In genomic region chr11:102111787-102112653, GRCh38 we compare ENCODE assay signal across 8 cellular contexts. TPM values are rescaled to one million over a fixed set of nuclear protein-coding genes. Genes with fewer than 3 reads are reported as not detected.
DNase-seq lines count a peak whose midpoint lies in the region; ATAC-seq, FAIRE-seq and TF ChIP-seq lines count a peak whose summit lies in the region.

No MANE protein-coding gene starts in this region.

- 0 out of 2 replicates have a peak, but pooled peaks cover 1% of the 10 kb centered on the region for H4K20me1 ChIP-seq in HepG2 (ENCODE audit: insufficient read depth, low read length)

- no peaks in the 10 kb centered on the region for H3K9me3 ChIP-seq in HepG2 (ENCODE audit: low read length)
- no peaks in the 10 kb centered on the region for H3K9me3 ChIP-seq in subcutaneous abdominal adipose tissue (ENCODE audit: control insufficient read depth in 5 of 5, low read length in 5 of 5)

- ATAC-seq in HepG2, result peak; percentile 66

- H3K9ac ChIP-seq in HepG2 (ENCODE audit: insufficient read depth, low read depth, low read length) (peak overlapping the region; percentile 93), subcutaneous abdominal adipose tissue (ENCODE audit: low read length in 5 of 5) (peak overlapping the region; percentile 80 to 98 (median 95))

- TF ChIP-seq POLR2A in HepG2 (IDR thresholded peaks at IDR 0.05; ENCODE audit: insufficient read depth in 1 of 2, low read depth in 2 of 2, low read length in 2 of 2), result peak; percentile 28 to 61; a peak in 2 of 4 replicates

- 1% methylated on average over 23 of the region's 23 CpGs for WGBS in HepG2 (ENCODE audit: low lambda C conversion rate)

- peaks cover 51% of the 10 kb centered on the region for H3K4me1 ChIP-seq in HepG2 (ENCODE audit: insufficient read depth, low read length)
- H3K4me1 ChIP-seq in subcutaneous abdominal adipose tissue (ENCODE audit: control insufficient read depth in 5 of 5, insufficient read depth in 5 of 5, low read length in 5 of 5), result peaks cover 0 to 49% (median 23%) of the 10 kb centered on the region in 5 donors

- H3K4me3 ChIP-seq in GM08714 (ENCODE audit: low read length) (peak overlapping the region; percentile 2; the same call in 1 of the 2 replicates), coronary artery (peak overlapping the region; percentile 98), HepG2 (replicated peaks in 1 of 3; ENCODE audit: insufficient read depth in 1 of 3, low read depth in 2 of 3, low read length in 3 of 3) (peak overlapping the region; percentile 88 to 97 (median 93)), subcutaneous abdominal adipose tissue (ENCODE audit: low read depth in 1 of 5, low read length in 5 of 5) (peak overlapping the region; percentile 71 to 94 (median 88))

- CTCF ChIA-PET in HepG2 (lab: Yijun Ruan, JAX; ENCODE audit: low intra/inter-chr PET ratio, low total read pairs), result no interaction called here

- H3K27me3 ChIP-seq in HepG2 (ENCODE audit: control insufficient read depth in 1 of 2, insufficient read depth in 2 of 2, low read length in 2 of 2), result no peaks in the 10 kb centered on the region; a peak in 1 of 5 replicates
- H3K27me3 ChIP-seq in subcutaneous abdominal adipose tissue (ENCODE audit: control insufficient read depth in 5 of 5, insufficient read depth in 4 of 5, low read length in 5 of 5), result no peaks in the 10 kb centered on the region

- TSS peak; percentile 49 for BruUV-seq in HepG2 (replicated peaks; lab: Mats Ljungman, UMichigan)

- peak; percentile 43 for FAIRE-seq in HepG2 (lab: Jason Lieb, UNC)

- TF ChIP-seq EP300 in HepG2 (IDR thresholded peaks at IDR 0.05; ENCODE audit: low read depth in 2 of 2, low read length in 2 of 2) (peak in 1 of 2 experiments; percentile 65; a peak in 3 of 4 replicates), HepG2 (CRISPR knock-in tag; IDR thresholded peaks at IDR 0.05; ENCODE audit: borderline replicate concordance) (0 out of 2 replicates have a peak, but pooled peaks have one; percentile 70)

- H3K27ac ChIP-seq in coronary artery (peak overlapping the region; percentile 99 to 100), HepG2 (ENCODE audit: extremely low read length, insufficient read depth, low read length) (peak overlapping the region; percentile 98), subcutaneous abdominal adipose tissue (ENCODE audit: low read depth, low read length) (peak overlapping the region; percentile 98)

- no peak for TF ChIP-seq RAD21 in HepG2 (CRISPR knock-in tag; IDR thresholded peaks at IDR 0.05)

- POLR2A ChIA-PET in HepG2 (lab: Yijun Ruan, JAX), result no interaction called here

- H3K36me3 ChIP-seq in HepG2 (replicated peaks in 1 of 2; ENCODE audit: control insufficient read depth in 1 of 2, insufficient read depth in 2 of 2, low read length in 2 of 2) (no peaks in the 10 kb centered on the region), subcutaneous abdominal adipose tissue (ENCODE audit: control insufficient read depth in 5 of 5, insufficient read depth in 5 of 5, low read length in 5 of 5) (peaks cover 0 to 13% (median 0%) of the 10 kb centered on the region in 5 donors)

- H3K79me2 ChIP-seq in HepG2 (ENCODE audit: insufficient read depth, low read length), result peaks cover 67% of the 10 kb centered on the region

- TF ChIP-seq CTCF in coronary artery (IDR thresholded peaks at IDR 0.05) (no peak), HepG2 (CRISPR knock-in tag; IDR thresholded peaks at IDR 0.05) (no peak)

- H2AFZ ChIP-seq in HepG2 (ENCODE audit: low read length), result no peak overlapping the region

- H3K4me2 ChIP-seq in HepG2 (ENCODE audit: low read depth, low read length), result peak overlapping the region; percentile 91

- in situ Hi-C loops in SK-MEL-5 (cut with HindIII; ENCODE audit: low pct_unique_long_range_greater_than_20kb, low sequenced_read_pairs) (no loop called here), HepG2 (cut with HindIII; ENCODE audit: extremely low pct_ligation_motif_present, low pct_unique_long_range_greater_than_20kb) (no loop called here)

- intact Hi-C loops in HepG2 (cut with micrococcal nuclease; ENCODE audit: unreplicated experiment), result loop anchor here (1.0 to 10.0 kb wide), 8 partner anchors 26 to 493 kb away; partner anchors contain the start of genes ANGPTL5 and CEP126

- DNase-seq in SK-MEL-5 (ENCODE audit: low read depth, low spot score) (peak; percentile 61), coronary artery (ENCODE audit: low spot score) (peak; percentile 76), HepG2 (ENCODE audit: low spot score) (peak; percentile 97), NCI-H187 (lab: John Stamatoyannopoulos, UW) (no peak), germinal center (ENCODE audit: low spot score) (no peak), activated gamma-delta T cell (lab: John Stamatoyannopoulos, UW) (no peak)

TF ChIP-seq in HepG2, 621 proteins besides CTCF, POLR2A, EP300 and RAD21 (continues in another document):
- TF ChIP-seq SMYD3 (CRISPR knock-in tag; IDR thresholded peaks at IDR 0.05) (no peak), XRCC5 (optimal IDR thresholded peaks at IDR 0.05; ENCODE audit: low read length) (peak; percentile 94), ZBTB43 (CRISPR knock-in tag; conservative IDR thresholded peaks at IDR 0.05) (peak; percentile 79), BRF2 (CRISPR knock-in tag; IDR thresholded peaks at IDR 0.05) (peak; percentile 31; the same call in 1 of the 2 replicates), RBM22 (optimal IDR thresholded peaks at IDR 0.05; ENCODE audit: low read length) (peak; percentile 73), ZMYM3 (CRISPR knock-in tag; IDR thresholded peaks at IDR 0.05) (peak; percentile 62), ZNF615 (CRISPR knock-in tag; IDR thresholded peaks at IDR 0.05; ENCODE audit: borderline replicate concordance) (no peak; the same call in 1 of the 2 replicates), ATF3 (CRISPR knock-in tag; IDR thresholded peaks at IDR 0.05) (0 out of 2 replicates have a peak, but pooled peaks have one; percentile 30)

RNA-seq across cellular contexts. Expression of gene YAP1, which starts 1.8 kb away (rescaled TPM):
- total RNA-seq in SK-MEL-5 (2014; rRNA removed; shearing (Covaris generic)), result 28.4 and 29.9 TPM in 2 replicates
- 52.6 and 64.0 TPM in 2 replicates for polyA plus RNA-seq in SK-MEL-5 (2015; cell fraction: cytosol; rRNA removed)
- 22.9 and 25.7 TPM in 2 replicates for polyA plus RNA-seq in SK-MEL-5 (2015; cell fraction: nucleus; rRNA removed)
- 91.0 and 108 TPM in 2 replicates for total RNA-seq in HepG2 (2016; rRNA removed; fragmentation: Illumina TruSeq; extraction: Trizol)
- 18.3 and 18.7 TPM in 2 replicates for total RNA-seq in HepG2 (2016; cell fraction: cytosol; rRNA removed; fragmentation: Illumina TruSeq; extraction: Trizol; ENCODE audit: low read depth)
- 92.8 and 93.3 TPM in 2 replicates for total RNA-seq in HepG2 (2016; cell fraction: insoluble cytoplasmic fraction; rRNA removed; fragmentation: Illumina TruSeq; extraction: Trizol)
- total RNA-seq in HepG2 (2016; cell fraction: membrane; rRNA removed; fragmentation: Illumina TruSeq; extraction: Trizol), result 49.6 and 53.1 TPM in 2 replicates
- total RNA-seq in HepG2 (2016; cell fraction: nucleus; rRNA removed; fragmentation: Illumina TruSeq; extraction: Trizol), result 71.2 and 71.8 TPM in 2 replicates
- 54.6 and 59.5 TPM in 2 replicates for polyA plus RNA-seq in HepG2 (2011; rRNA removed)
- 43.4 and 52.7 TPM in 2 replicates for polyA plus RNA-seq in HepG2 (2011; cell fraction: cytosol; rRNA removed)
- polyA plus RNA-seq in HepG2 (2011; cell fraction: nucleus; rRNA removed), result 55.8 and 69.5 TPM in 2 replicates
- 49.5 and 56.9 TPM in 2 replicates for polyA plus RNA-seq in HepG2 (2012)
- polyA plus RNA-seq in HepG2 (2016; cell fraction: cytosol; fragmentation: Illumina TruSeq; extraction: Trizol; ENCODE audit: low read depth), result 10.2 and 10.9 TPM in 2 replicates
- 81.7 and 83.7 TPM in 2 replicates for polyA plus RNA-seq in HepG2 (2016; cell fraction: insoluble cytoplasmic fraction; fragmentation: Illumina TruSeq; extraction: Trizol; ENCODE audit: low read depth)
- polyA plus RNA-seq in HepG2 (2016; cell fraction: membrane; fragmentation: Illumina TruSeq; extraction: Trizol; ENCODE audit: low read depth), result 22.9 and 23.0 TPM in 2 replicates
- polyA plus RNA-seq in HepG2 (2016; cell fraction: nucleus; fragmentation: Illumina TruSeq; extraction: Trizol; ENCODE audit: insufficient read depth, low read depth), result 74.1 and 74.4 TPM in 2 replicates
- polyA minus RNA-seq in HepG2 (2011; rRNA and poly(A)+ RNA removed; ENCODE audit: low replicate concordance), result 196 and 205 TPM in 2 replicates
- polyA minus RNA-seq in HepG2 (2011; cell fraction: cytosol; rRNA and poly(A)+ RNA removed), result 79.4 and 97.8 TPM in 2 replicates
- 115 and 136 TPM in 2 replicates for polyA minus RNA-seq in HepG2 (2011; cell fraction: nucleus; rRNA and poly(A)+ RNA removed)

Comparison
In these comparisons a context has a peak if more than half of its experiments do, and no peak if none do; other contexts are left out.
1. H3K4me3 ChIP-seq: peak in every context shown above with its lines; median percentile 98 in coronary artery; 93 in HepG2; 88 in subcutaneous abdominal adipose tissue; 2 in GM08714.
2. DNase-seq: peak in SK-MEL-5 (single experiment), coronary artery (single experiment) and HepG2 (single experiment); none in NCI-H187 (0 of 2), germinal center (single experiment) and activated gamma-delta T cell (single experiment).
3. Peak in every context shown above with its lines, with median percentiles within 50 percentile points of each other: H3K27ac ChIP-seq.